In genomic region chr1:151513626-151514101, GRCh38 we compare ENCODE assay signal across 8 cellular contexts. TPM values are rescaled to one million over a fixed set of nuclear protein-coding genes. Genes with fewer than 3 reads are reported as not detected.
DNase-seq lines count a peak whose midpoint lies in the region; ATAC-seq and TF ChIP-seq lines count a peak whose summit lies in the region.

No MANE protein-coding gene starts in this region.

- H3K9me3 ChIP-seq in PC-3 (ENCODE audit: low read length) = no peaks in the 10 kb centered on the region
- no peaks in the 10 kb centered on the region for H3K9me3 ChIP-seq in tibial nerve

- peak; percentile 24 for ATAC-seq in PC-3
- no peak for ATAC-seq in HG02610 (IDR thresholded peaks at IDR 0.05; ENCODE audit: unreplicated experiment)

- CTCF ChIA-PET in PC-3 (lab: Charles Lee) = no interaction called here

- 89 to 95% methylated on average over 6 of the region's 6 CpGs for WGBS in tibial nerve, 2 donors

- H3K4me2 ChIP-seq in PC-3 (ENCODE audit: low read length) = peak overlapping the region; percentile 95

- peaks cover 11% of the 10 kb centered on the region for H3F3A ChIP-seq in PC-3 (ENCODE audit: low read length, unreplicated experiment)

- H4K20me1 ChIP-seq in PC-3 (ENCODE audit: low read length) = no peaks in the 10 kb centered on the region

- H3K27me3 ChIP-seq in PC-3 (ENCODE audit: low read length) (no peaks in the 10 kb centered on the region), tibial nerve (peaks cover 0 to 5% of the 10 kb centered on the region in 2 donors)

- H3K9ac ChIP-seq in PC-3 (ENCODE audit: low read length) = peak overlapping the region; percentile 78

- peaks cover 55% of the 10 kb centered on the region for H3K4me1 ChIP-seq in PC-3 (ENCODE audit: insufficient read depth, low read length)
- H3K4me1 ChIP-seq in tibial nerve = peaks cover 0 to 19% (median 15%) of the 10 kb centered on the region in 4 donors

- no TSS peak for BruUV-seq in PC-3 (replicated peaks; lab: Mats Ljungman, UMichigan)

- no peak for TF ChIP-seq CTCF in HFF-Myc (IDR thresholded peaks at IDR 0.05; ENCODE audit: low read depth, low read length, missing control alignments)
- TF ChIP-seq CTCF in PC-3 (conservative IDR thresholded peaks at IDR 0.05; ENCODE audit: low read depth, low read length) = no peak
- no peak for TF ChIP-seq CTCF in fibroblast of mammary gland (conservative IDR thresholded peaks at IDR 0.05; ENCODE audit: control insufficient read depth, insufficient read depth, low read depth, low read length)
- no peak for TF ChIP-seq CTCF in tibial nerve (IDR thresholded peaks at IDR 0.05)

- H3K4me3 ChIP-seq in HFF-Myc (replicated peaks; ENCODE audit: low read depth, low read length) = no peak overlapping the region
- H3K4me3 ChIP-seq in PC-3 (ENCODE audit: low read length) = peak overlapping the region; percentile 84
- H3K4me3 ChIP-seq in fibroblast of mammary gland (ENCODE audit: control insufficient read depth, low read depth, low read length) = no peak overlapping the region
- H3K4me3 ChIP-seq in tibial nerve = no peak overlapping the region

- H2AFZ ChIP-seq in PC-3 (ENCODE audit: low read length) = peak overlapping the region; percentile 15; the same call in 1 of the 2 replicates

- no peak for TF ChIP-seq EP300 in tibial nerve (IDR thresholded peaks at IDR 0.05)

- no peaks in the 10 kb centered on the region for H3K9me2 ChIP-seq in PC-3 (replicated peaks; ENCODE audit: low read length)

- TF ChIP-seq POLR2A in tibial nerve (IDR thresholded peaks at IDR 0.05) = no peak

- POLR2A ChIA-PET in PC-3 (lab: Charles Lee; ENCODE audit: unreplicated experiment) = interaction anchor here (0.6 to 1.2 kb wide), 3 partner anchors 26 to 34 kb away, joined by 4 to 5 read pairs (median 4); partner anchors contain the start of gene TUFT1

- no peaks in the 10 kb centered on the region for H3K36me3 ChIP-seq in PC-3 (ENCODE audit: low read depth, low read length)
- H3K36me3 ChIP-seq in tibial nerve = peaks cover 0 to 4% (median 0%) of the 10 kb centered on the region in 3 donors

- intact Hi-C loops in PC-3 (cut with micrococcal nuclease) = no loop called here

- peak overlapping the region; percentile 96 for H3K27ac ChIP-seq in PC-3 (ENCODE audit: low read length)
- H3K27ac ChIP-seq in tibial nerve = peak overlapping the region in 1 of 4 donors; percentile 60

- DNase-seq in HFF-Myc (ENCODE audit: extremely low read depth, low read depth) (peak; percentile 29), PC-3 (peak; percentile 88), fibroblast of mammary gland (ENCODE audit: low read depth) (peak; percentile 19), renal cortical epithelial cell (ENCODE audit: low read depth) (peak; percentile 79), tibial nerve (ENCODE audit: low spot score in 2 of 2) (no peak), DMS 273 treated with DMSO at 0.1 percent for 48 hours (lab: John Stamatoyannopoulos, UW) (no peak), NCI-H2227 treated with DMSO at 0.1 percent for 48 hours (lab: John Stamatoyannopoulos, UW) (no peak)

- H3K79me2 ChIP-seq in PC-3 (ENCODE audit: low read length) = peaks cover 50% of the 10 kb centered on the region

RNA-seq across cellular contexts. Expression of gene CGN, which starts 2.5 kb away (rescaled TPM):
- total RNA-seq in PC-3 (2014; rRNA removed) (13.3 and 20.1 TPM in 2 replicates), renal cortical epithelial cell (6.6 and 13.2 TPM in 2 replicates), tibial nerve (1 to 10 TPM in 3 of 4 donors, under 1 TPM in 1; 0.63 to 4.9 (median 2.0) TPM)

RNA-seq across cellular contexts. Expression of gene TUFT1, which starts 26.4 kb away (rescaled TPM):
- total RNA-seq in PC-3 (2014; rRNA removed) = 33.9 and 46.9 TPM in 2 replicates
- total RNA-seq in renal cortical epithelial cell = 54.1 and 118 TPM in 2 replicates
- total RNA-seq in tibial nerve = 1 to 10 TPM; 3.3 to 8.1 (median 5.3) TPM

RNA-seq across cellular contexts. Expression of gene POGZ, which starts 54.4 kb away (rescaled TPM):
- total RNA-seq in PC-3 (2014; rRNA removed) = 30.5 and 77.9 TPM in 2 replicates
- total RNA-seq in renal cortical epithelial cell = 8.2 and 41.7 TPM in 2 replicates
- 10 to 100 TPM; 67.2 to 81.0 (median 72.7) TPM for total RNA-seq in tibial nerve

Comparison
In these comparisons a context has a peak if more than half of its experiments do, and no peak if none do; other contexts are left out.
1. DNase-seq: peak in HFF-Myc (single experiment), PC-3 (single experiment), fibroblast of mammary gland (single experiment) and renal cortical epithelial cell (single experiment); none in tibial nerve (0 of 2), DMS 273 treated with DMSO at 0.1 percent for 48 hours (single experiment) and NCI-H2227 treated with DMSO at 0.1 percent for 48 hours (single experiment).